ENCODE assay signal across 7 cellular contexts in genomic region chrX:71095971-71096701, GRCh38. TPM values are rescaled to one million over a fixed set of nuclear protein-coding genes. Genes with fewer than 3 reads are reported as not detected.
DNase-seq lines count a peak whose midpoint lies in the region; ATAC-seq and TF ChIP-seq lines count a peak whose summit lies in the region.

No MANE protein-coding gene starts in this region.

- H3K27me3 ChIP-seq in lung (ENCODE audit: control insufficient read depth, insufficient read depth) (no peaks in the 10 kb centered on the region), thymus (ENCODE audit: control insufficient read depth, insufficient read depth) (no peaks in the 10 kb centered on the region)

- WGBS in lung, 2 donors, result 0 to 18% methylated on average over 30 to 41 of the region's 41 CpGs
- 2% methylated on average over 41 of the region's 41 CpGs for WGBS in thymus

- TF ChIP-seq CTCF in GM12864 (IDR thresholded peaks at IDR 0.05; ENCODE audit: low read depth, low read length, missing control alignments) (no peak), choroid plexus epithelial cell (conservative IDR thresholded peaks at IDR 0.05; ENCODE audit: low read depth, low read length) (no peak), lung (IDR thresholded peaks at IDR 0.05; ENCODE audit: control extremely low read depth, extremely low read depth) (no peak)

- peak overlapping the region; percentile 59 to 81 for H3K27ac ChIP-seq in lung (ENCODE audit: low read depth in 1 of 2, low read length in 1 of 2)
- peak overlapping the region; percentile 77 for H3K27ac ChIP-seq in thymus (ENCODE audit: low read depth)

- H3K4me1 ChIP-seq in lung (ENCODE audit: control insufficient read depth in 2 of 2, insufficient read depth in 2 of 2, low read length in 2 of 2), result no peaks in the 10 kb centered on the region
- H3K4me1 ChIP-seq in thymus (ENCODE audit: control insufficient read depth, insufficient read depth, low read length), result peaks cover 3% of the 10 kb centered on the region

- H3K36me3 ChIP-seq in lung (ENCODE audit: control insufficient read depth in 2 of 2, insufficient read depth in 2 of 2, low read length in 2 of 2), result no peaks in the 10 kb centered on the region
- no peaks in the 10 kb centered on the region for H3K36me3 ChIP-seq in thymus (ENCODE audit: control insufficient read depth, insufficient read depth)

- DNase-seq in GM12864 (ENCODE audit: low read depth) (no peak), OCI-M1 (lab: John Stamatoyannopoulos, UW) (peak; percentile 80), choroid plexus epithelial cell (ENCODE audit: low read depth) (no peak), lung (ENCODE audit: low spot score) (peak; percentile 51)

- H3K4me3 ChIP-seq in GM12864 (ENCODE audit: low read depth, low read length) (peak overlapping the region; percentile 75), choroid plexus epithelial cell (ENCODE audit: low read depth, low read length) (peak overlapping the region; percentile 61), lung (peak overlapping the region; percentile 58), thymus (ENCODE audit: low read length) (peak overlapping the region; percentile 54)

- H3K9me3 ChIP-seq in lung (ENCODE audit: control insufficient read depth in 2 of 2, insufficient read depth in 1 of 2, low read length in 1 of 2) (peaks cover 0 to 2% of the 10 kb centered on the region in 2 donors), thymus (ENCODE audit: control insufficient read depth) (no peaks in the 10 kb centered on the region)

- ATAC-seq in HG02678 (IDR thresholded peaks at IDR 0.05; ENCODE audit: unreplicated experiment), result peak; percentile 15
- peak; percentile 49 for ATAC-seq in lung (ENCODE audit: insufficient read depth, low FRiP score)
- no peak for ATAC-seq in GM18907 (IDR thresholded peaks at IDR 0.05; ENCODE audit: unreplicated experiment)

RNA-seq across cellular contexts. Expression of gene FOXO4, which starts 0.5 kb away (rescaled TPM):
- 10 to 100 TPM; 13.9 to 16.3 TPM for total RNA-seq in lung
- 10 to 100 TPM in 1 of 2 donors, 1 to 10 TPM in 1; 9.4 to 10.8 TPM for polyA plus RNA-seq in lung
- 12.3 TPM for polyA plus RNA-seq in thymus

RNA-seq across cellular contexts. Expression of gene CXorf65, which starts 10.4 kb away (rescaled TPM):
- total RNA-seq in lung, result not detected
- polyA plus RNA-seq in lung, result 1 to 10 TPM in 1 of 2 donors, under 1 TPM in 1; 0.95 to 2.6 TPM
- polyA plus RNA-seq in thymus, result 40.8 TPM

RNA-seq across cellular contexts. Expression of gene IL2RG, which starts 15.2 kb away (rescaled TPM):
- total RNA-seq in lung, result 10 to 100 TPM; 14.0 to 25.8 TPM
- polyA plus RNA-seq in lung, result 100 to 1,000 TPM in 1 of 2 donors, 10 to 100 TPM in 1; 13.5 to 136 TPM
- 197 TPM for polyA plus RNA-seq in thymus

RNA-seq across cellular contexts. Expression of gene MED12, which starts 22.3 kb away (rescaled TPM):
- total RNA-seq in lung, result 10 to 100 TPM; 36.1 to 41.1 TPM
- polyA plus RNA-seq in lung (10 to 100 TPM; 10.3 to 13.8 TPM), thymus (9.3 TPM)

RNA-seq across cellular contexts. Expression of gene SNX12, which starts 28.0 kb away (rescaled TPM):
- 10 to 100 TPM; 42.0 to 67.7 TPM for total RNA-seq in lung
- 10 to 100 TPM; 22.7 to 35.1 TPM for polyA plus RNA-seq in lung
- 23.5 TPM for polyA plus RNA-seq in thymus

Comparison
In these comparisons a context has a peak if more than half of its experiments do, and no peak if none do; other contexts are left out.
1. DNase-seq: peak in OCI-M1 (single experiment) and lung (single experiment); none in GM12864 (single experiment) and choroid plexus epithelial cell (single experiment).
2. RNA of gene CXorf65, which starts 10.4 kb away (polyA plus RNA-seq): 40.8 TPM in thymus (single experiment); 0.95 to 2.6 TPM in lung; every median in the first group is over 10 times any median in the second.
3. Peak in every context shown above with its lines, with median percentiles within 50 percentile points of each other: H3K4me3 ChIP-seq.